Comparison of ENCODE assay signal across 8 cellular contexts in the genomic region with DNA sequence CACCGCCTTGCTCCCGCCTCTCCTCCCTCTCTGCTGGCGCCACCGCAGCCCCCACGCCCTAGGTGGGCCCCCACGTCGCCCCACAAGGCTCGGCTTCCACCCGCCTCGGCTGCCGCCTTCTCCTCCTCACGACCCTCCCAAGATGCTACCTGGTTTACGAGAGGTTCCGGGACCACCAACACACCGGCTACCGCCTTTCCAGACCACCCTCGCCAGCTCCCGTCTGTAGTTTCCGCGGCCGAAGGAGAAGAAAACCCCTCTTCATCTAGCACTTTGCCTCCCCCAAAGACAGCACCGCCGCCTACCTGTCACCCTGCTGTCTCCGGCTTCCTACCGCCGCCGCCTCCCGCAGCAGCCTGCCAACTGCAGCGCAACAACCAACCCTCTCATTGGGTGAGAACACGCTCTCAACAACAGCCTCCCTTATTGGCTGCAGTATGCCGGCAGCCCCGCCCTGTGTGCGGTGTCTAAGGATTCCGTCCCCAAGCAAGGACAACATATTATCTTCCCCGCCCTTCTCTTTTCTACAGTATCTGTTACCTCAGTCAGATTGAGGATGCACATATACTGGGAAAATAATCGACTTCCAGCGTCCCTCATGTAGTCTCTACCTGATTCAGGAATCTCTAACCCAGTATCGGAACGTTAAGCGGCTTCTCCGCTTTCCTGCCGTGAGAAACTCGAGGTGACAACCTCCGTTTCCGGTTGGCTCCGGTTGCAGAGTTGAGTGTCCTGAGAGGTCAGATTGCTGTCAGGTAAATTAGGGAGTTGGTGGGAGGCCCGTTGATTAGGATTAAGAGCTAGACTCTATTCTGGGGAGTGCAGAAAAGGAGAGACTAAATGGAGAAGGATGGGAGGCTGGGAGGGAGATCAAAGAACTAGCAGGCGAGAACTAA. TPM values are rescaled to one million over a fixed set of nuclear protein-coding genes. Genes with fewer than 3 reads are reported as not detected.
DNase-seq lines count a peak whose midpoint lies in the region; ATAC-seq and FAIRE-seq lines count a peak whose summit lies in the region.

Gene HYCC2, minus strand, starts transcription at position 367 of the 896 bp plus-strand sequence. CDS start 47,662 bp downstream, outside the sequence.
Gene NDUFB3, plus strand, starts transcription at position 697 of the 896 bp plus-strand sequence. CDS start 6,882 bp downstream, outside the sequence.

- peak; percentile 99 for FAIRE-seq in GM19239 (lab: Jason Lieb, UNC)

- peak; percentile 96 for ATAC-seq in HG03457 (IDR thresholded peaks at IDR 0.05; ENCODE audit: unreplicated experiment)
- peak; percentile 94 for ATAC-seq in activated CD4-positive, alpha-beta T cell treated with anti-CD3 and anti-CD28 coated beads for 36 hours

- H3K27me3 Mint-ChIP-seq in activated CD4-positive, alpha-beta T cell treated with anti-CD3 and anti-CD28 coated beads for 36 hours: no peaks in the 10 kb centered on the region

- H3K36me3 ChIP-seq in BLaER1: peaks cover 4% of the 10 kb centered on the region; the same call in 1 of the 2 replicates

- H3K4me3 ChIP-seq in BLaER1: peak within 1 kb of the TSS; percentile 84

- peak within 1 kb of the TSS; percentile 97 for H3K4me3 Mint-ChIP-seq in activated CD4-positive, alpha-beta T cell treated with anti-CD3 and anti-CD28 coated beads for 36 hours

- H3K4me1 Mint-ChIP-seq in activated CD4-positive, alpha-beta T cell treated with anti-CD3 and anti-CD28 coated beads for 36 hours: peaks cover 59% of the 10 kb centered on the region

- DNase-seq in GM19239 (ENCODE audit: insufficient read length, low spot score) (peak; percentile 65), NCI-H524 (lab: John Stamatoyannopoulos, UW) (peak; percentile 88 to 94), kidney tubule cell (ENCODE audit: low spot score) (peak; percentile 96)
- DNase-seq in activated CD4-positive, alpha-beta T cell treated with anti-CD3 and anti-CD28 coated beads for 36 hours: peak; percentile 95
- DNase-seq in stimulated activated CD4-positive, alpha-beta T cell treated with anti-CD3 and anti-CD28 coated beads, Interleukin-1b, Interleukin-23, amount 100 ng/mL, for 24 hours (ENCODE audit: low read depth in 4 of 4, low spot score in 1 of 4): peak; percentile 67 to 85 (median 78)

- POLR2A ChIA-PET in activated CD4-positive, alpha-beta T cell treated with anti-CD3 and anti-CD28 coated beads for 36 hours (lab: Charles Lee): interaction anchor here (1.1 kb wide), 1 partner anchor 44 kb away, joined by 4 read pairs; the partner anchor contains the start of gene CFLAR

- no peaks in the 10 kb centered on the region for H3K9me3 Mint-ChIP-seq in activated CD4-positive, alpha-beta T cell treated with anti-CD3 and anti-CD28 coated beads for 36 hours (ENCODE audit: low read depth)

- no peaks in the 10 kb centered on the region for H3K27me3 ChIP-seq in BLaER1

- H3K4me1 ChIP-seq in BLaER1: peaks cover 47% of the 10 kb centered on the region

- H3K27ac ChIP-seq in BLaER1 (peak within 1 kb of the TSS; percentile 93), cingulate gyrus (ENCODE audit: low read depth, low read length) (peak within 1 kb of the TSS; percentile 92)

- H3K9ac ChIP-seq in BLaER1: peak within 1 kb of the TSS; percentile 92

- peaks cover 5% of the 10 kb centered on the region for H3K36me3 Mint-ChIP-seq in activated CD4-positive, alpha-beta T cell treated with anti-CD3 and anti-CD28 coated beads for 36 hours (ENCODE audit: low read depth)

- H4K20me1 ChIP-seq in BLaER1: peaks cover 20% of the 10 kb centered on the region; the same call in 1 of the 2 replicates

- H3K27ac Mint-ChIP-seq in activated CD4-positive, alpha-beta T cell treated with anti-CD3 and anti-CD28 coated beads for 36 hours: peak within 1 kb of the TSS; percentile 96

- H3K4me2 ChIP-seq in BLaER1: peak within 1 kb of the TSS; percentile 95

- CTCF ChIA-PET in activated CD4-positive, alpha-beta T cell treated with anti-CD3 and anti-CD28 coated beads for 36 hours (lab: Charles Lee): interaction anchor here (0.5 to 3.6 kb wide), 8 partner anchors 18 to 348 kb away, joined by 3 to 19 read pairs (median 3); no protein-coding TSS in a partner anchor

- intact Hi-C loops in activated CD4-positive, alpha-beta T cell treated with anti-CD3 and anti-CD28 coated beads for 36 hours (cut with DNase I, micrococcal nuclease): loop anchor here (1.0 to 5.0 kb wide), 16 partner anchors 45 to 1196 kb away; partner anchors contain the start of genes NIF3L1 (in 2 of the 2), ORC2 (in 2 of the 2), PPIL3 (in 2 of the 2) and BZW1 (in 1 of the 2)

- no peaks in the 10 kb centered on the region for H3K9me3 ChIP-seq in BLaER1

RNA-seq across cellular contexts. Expression of gene HYCC2, which starts in this region (rescaled TPM):
- total RNA-seq in activated CD4-positive, alpha-beta T cell treated with anti-CD3 and anti-CD28 coated beads for 36 hours: 10 to 100 TPM; 15.8 to 16.0 TPM

RNA-seq across cellular contexts. Expression of gene NDUFB3, which starts in this region (rescaled TPM):
- 100 to 1,000 TPM; 126 to 150 TPM for total RNA-seq in activated CD4-positive, alpha-beta T cell treated with anti-CD3 and anti-CD28 coated beads for 36 hours

Comparison
In these comparisons a context has a peak if more than half of its experiments do, and no peak if none do; other contexts are left out.
1. Peak in every context shown above with its lines: DNase-seq, ATAC-seq, H3K4me3 ChIP-seq and H3K27ac ChIP-seq.